ENCODE assay signal across 9 cellular contexts in genomic region chr13:36297600-36298338, GRCh38. TPM values are rescaled to one million over a fixed set of nuclear protein-coding genes. Genes with fewer than 3 reads are reported as not detected.
DNase-seq lines count a peak whose midpoint lies in the region; ATAC-seq, FAIRE-seq and TF ChIP-seq lines count a peak whose summit lies in the region.
"Had no signal": no experiment of that assay in that cellular context is flagged by ENCODE, and none has a peak within 500 bp of the region (broad histone marks: within the 10 kb centered on the region; RNA-seq: fewer than 3 reads in every experiment).

Gene CCDC169 (minus strand): TSS chr13:36297814. CDS start chr13:36297719, 95 bp downstream.

- peak within 1 kb of the TSS; percentile 74 for H3K4me3 Mint-ChIP-seq in activated CD8-positive, alpha-beta memory T cell treated with anti-CD3 and anti-CD28 coated beads, Interleukin-2, amount 10 ng/mL, durations not matched to agents 7 days and 5 days
- peak within 1 kb of the TSS; percentile 83 for H3K4me3 Mint-ChIP-seq in memory B cell

- peak within 1 kb of the TSS; percentile 86 to 89 for H3K4me2 ChIP-seq in H1 (ENCODE audit: insufficient read depth in 1 of 2, low read depth in 2 of 2, low read length in 2 of 2)

- CTCF ChIA-PET in activated CD8-positive, alpha-beta memory T cell treated with anti-CD3 and anti-CD28 coated beads, Interleukin-2, amount 10 ng/mL, durations not matched to agents 7 days and 5 days (lab: Charles Lee), result no interaction called here
- CTCF ChIA-PET in H1 (lab: Charles Lee; ENCODE audit: partially characterized antibody), result interaction anchor here (0.6 to 1.8 kb wide), 7 partner anchors 15 to 439 kb away, joined by 3 to 5 read pairs (median 4); no protein-coding TSS in a partner anchor

- H3K9me3 Mint-ChIP-seq in activated CD8-positive, alpha-beta memory T cell treated with anti-CD3 and anti-CD28 coated beads, Interleukin-2, amount 10 ng/mL, durations not matched to agents 7 days and 5 days (ENCODE audit: low read depth), result no peaks in the 10 kb centered on the region
- H3K9me3 Mint-ChIP-seq in memory B cell, result no peaks in the 10 kb centered on the region

- WGBS in H1 (ENCODE audit: extremely low coverage in 1 of 2, insufficient coverage in 1 of 2, insufficient read length in 1 of 2, insufficient replicate concordance in 2 of 2, low coverage in 1 of 2, low lambda C conversion rate in 2 of 2, missing lambda C conversion rate in 1 of 2), 2 experiments, result 2% methylated on average over 38 of the region's 43 CpGs; no CpG with 5 or more reads in 1 of the 2 experiments

- 0 out of 2 replicates have a peak, but pooled peaks cover 2% of the 10 kb centered on the region for H3K79me1 ChIP-seq in H1 (ENCODE audit: low read depth, low read length)

- no peak for TF ChIP-seq CTCF in H1 (IDR thresholded peaks at IDR 0.05; ENCODE audit: control extremely low read depth in 1 of 3, insufficient read depth in 1 of 3, low read depth in 1 of 3, low read length in 3 of 3)

- peak within 1 kb of the TSS; percentile 93 for H3K27ac ChIP-seq in H1 (ENCODE audit: low read depth, low read length)

- H3K36me3 Mint-ChIP-seq in activated CD8-positive, alpha-beta memory T cell treated with anti-CD3 and anti-CD28 coated beads, Interleukin-2, amount 10 ng/mL, durations not matched to agents 7 days and 5 days, result no peaks in the 10 kb centered on the region
- H3K36me3 Mint-ChIP-seq in memory B cell, result no peaks in the 10 kb centered on the region

- H3K27me3 ChIP-seq in H1 (replicated peaks in 1 of 4; ENCODE audit: control insufficient read depth in 3 of 4, extremely low read depth in 1 of 4, insufficient read depth in 3 of 4, low read length in 3 of 4), result no peaks in the 10 kb centered on the region

- H3K14ac ChIP-seq in H1 (ENCODE audit: insufficient read length), result no peak within 1 kb of the TSS

- peak within 1 kb of the TSS; percentile 82; the same call in 1 of the 2 replicates for H2BK12ac ChIP-seq in H1 (ENCODE audit: low read depth, low read length)

- H3K9ac ChIP-seq in H1 (replicated peaks in 1 of 4; ENCODE audit: extremely low read depth in 1 of 4, low read depth in 3 of 4, low read length in 3 of 4), result peak within 1 kb of the TSS; percentile 72 to 87 (median 76)

- no peak within 1 kb of the TSS for H3K27ac Mint-ChIP-seq in activated CD8-positive, alpha-beta memory T cell treated with anti-CD3 and anti-CD28 coated beads, Interleukin-2, amount 10 ng/mL, durations not matched to agents 7 days and 5 days
- no peak within 1 kb of the TSS for H3K27ac Mint-ChIP-seq in memory B cell

- peak within 1 kb of the TSS; percentile 98 for H2BK5ac ChIP-seq in H1 (ENCODE audit: low read depth, low read length)

- H3K27me3 Mint-ChIP-seq in activated CD8-positive, alpha-beta memory T cell treated with anti-CD3 and anti-CD28 coated beads, Interleukin-2, amount 10 ng/mL, durations not matched to agents 7 days and 5 days, result peaks cover 37% of the 10 kb centered on the region
- H3K27me3 Mint-ChIP-seq in memory B cell, result peaks cover 15% of the 10 kb centered on the region

- H3K79me2 ChIP-seq in H1 (ENCODE audit: control insufficient read depth in 1 of 2, insufficient read depth in 2 of 2, low read length in 2 of 2), result peaks cover 0 to 40% of the 10 kb centered on the region in 2 experiments

- H4K8ac ChIP-seq in H1 (ENCODE audit: extremely low read depth, insufficient read depth, low read length), result peak within 1 kb of the TSS; percentile 93

- peak in 1 of 2 experiments; percentile 44; a peak in 1 of 3 replicates for TF ChIP-seq EP300 in H1 (IDR thresholded peaks at IDR 0.05; ENCODE audit: borderline replicate concordance in 1 of 2, low read depth in 2 of 2, low read length in 2 of 2)

- peaks cover 3% of the 10 kb centered on the region for H3K4me1 Mint-ChIP-seq in activated CD8-positive, alpha-beta memory T cell treated with anti-CD3 and anti-CD28 coated beads, Interleukin-2, amount 10 ng/mL, durations not matched to agents 7 days and 5 days
- no peaks in the 10 kb centered on the region for H3K4me1 Mint-ChIP-seq in memory B cell

- H3K36me3 ChIP-seq in H1 (ENCODE audit: control insufficient read depth in 2 of 4, insufficient read depth in 4 of 4, low read length in 3 of 4), result peaks cover 0 to 26% (median 11%) of the 10 kb centered on the region in 4 experiments; a peak in 6 of 8 replicates

- H3K4me3 ChIP-seq in H1 (ENCODE audit: extremely low read depth in 1 of 4, insufficient read depth in 2 of 4, low read depth in 3 of 4, low read length in 4 of 4), result peak within 1 kb of the TSS; percentile 66 to 82 (median 70)

- H4K20me1 ChIP-seq in H1 (replicated peaks in 1 of 2; ENCODE audit: control insufficient read depth in 1 of 2, insufficient read depth in 2 of 2, low read length in 2 of 2), result peaks cover 0 to 2% of the 10 kb centered on the region in 2 experiments

- ATAC-seq in HG02623 (IDR thresholded peaks at IDR 0.05; ENCODE audit: unreplicated experiment) (peak; percentile 54), memory B cell (ENCODE audit: low read depth) (peak; percentile 89)
- ATAC-seq in activated CD8-positive, alpha-beta memory T cell treated with anti-CD3 and anti-CD28 coated beads, Interleukin-2, amount 10 ng/mL, durations not matched to agents 7 days and 5 days, result peak; percentile 77

- no peak; a peak in 1 of 4 replicates for TF ChIP-seq RAD21 in H1 (IDR thresholded peaks at IDR 0.05 in 1 of 2, conservative IDR thresholded peaks at IDR 0.05 in 1 of 2; ENCODE audit: low read depth in 2 of 2, low read length in 2 of 2)

- peaks cover 0 to 15% (median 12%) of the 10 kb centered on the region in 4 experiments; a peak in 3 of 7 replicates for H3K4me1 ChIP-seq in H1 (replicated peaks in 1 of 4; ENCODE audit: control insufficient read depth in 3 of 4, insufficient read depth in 4 of 4, low read length in 3 of 4)

- H4K5ac ChIP-seq in H1 (ENCODE audit: insufficient read length, low read depth, low read length), result peak within 1 kb of the TSS; percentile 93

- peak within 1 kb of the TSS; percentile 34; the same call in 1 of the 2 replicates for H2AK5ac ChIP-seq in H1 (ENCODE audit: low read depth, low read length)

- H2BK120ac ChIP-seq in H1 (replicated peaks; ENCODE audit: low read depth, low read length), result peak within 1 kb of the TSS; percentile 52

- peak within 1 kb of the TSS; percentile 87 for H4K91ac ChIP-seq in H1 (replicated peaks; ENCODE audit: insufficient read length, low read length)

- peak within 1 kb of the TSS; percentile 94 for H3K18ac ChIP-seq in H1 (ENCODE audit: extremely low read depth, low read length)

- peak; percentile 80 to 96 for TF ChIP-seq POLR2A in H1 (IDR thresholded peaks at IDR 0.05; ENCODE audit: control extremely low read depth in 1 of 2, low read depth in 2 of 2, low read length in 2 of 2)

- H3K56ac ChIP-seq in H1 (replicated peaks; ENCODE audit: insufficient read length, low read depth, low read length), result peak within 1 kb of the TSS; percentile 57

- H2BK15ac ChIP-seq in H1 (ENCODE audit: low read length), result peak within 1 kb of the TSS; percentile 14; the same call in 1 of the 2 replicates

- peaks cover 0 to 3% of the 10 kb centered on the region in 2 experiments; a peak in 1 of 4 replicates for H3K9me3 ChIP-seq in H1 (ENCODE audit: insufficient read depth in 2 of 2, low read depth in 1 of 2, low read length in 1 of 2)

- H2AFZ ChIP-seq in H1 (ENCODE audit: low read length), result 0 out of 2 replicates have a peak within 1 kb of the TSS, but pooled peaks have one; percentile 2

- H3K23ac ChIP-seq in H1 (ENCODE audit: insufficient read length), result no peak within 1 kb of the TSS

- POLR2A ChIA-PET in H1 (lab: Charles Lee; ENCODE audit: partially characterized antibody), result interaction anchor here (1.2 to 4.6 kb wide), 11 partner anchors 10 to 704 kb away, joined by 3 to 31 read pairs (median 9); partner anchors contain the start of genes ALG5 and SPART

- H3K4ac ChIP-seq in H1 (replicated peaks; ENCODE audit: insufficient read length, low read depth, low read length), result peak within 1 kb of the TSS; percentile 24

- H3K23me2 ChIP-seq in H1 (ENCODE audit: low read depth, low read length), result peaks cover 4% of the 10 kb centered on the region; the same call in 1 of the 2 replicates

- DNase-seq in DMS79 treated with DMSO at 0.1 percent for 48 hours (lab: John Stamatoyannopoulos, UW) (peak; percentile 46), NCI-H748 (lab: John Stamatoyannopoulos, UW; ENCODE audit: unreplicated experiment) (peak; percentile 83), H1 (ENCODE audit: low read depth in 1 of 2, low spot score in 2 of 2) (peak; percentile 83 to 94), memory B cell (ENCODE audit: low spot score in 2 of 2) (peak; percentile 25 to 50), RKO (ENCODE audit: low spot score) (no peak)
- DNase-seq in activated CD8-positive, alpha-beta memory T cell treated with anti-CD3 and anti-CD28 coated beads, Interleukin-2, amount 10 ng/mL, durations not matched to agents 7 days and 5 days, result peak; percentile 60
- peak; percentile 12 for DNase-seq in stimulated activated CD8-positive, alpha-beta memory T cell treated with anti-CD3 and anti-CD28 coated beads, Interleukin-12 subunit alpha, Interleukin-12 subunit beta, amount 100 ng/mL, for 1 hour (ENCODE audit: low read depth)

- FAIRE-seq in H1 (lab: Jason Lieb, UNC), result peak; percentile 62

- H2BK20ac ChIP-seq in H1 (ENCODE audit: low read length), result 0 out of 2 replicates have a peak within 1 kb of the TSS, but pooled peaks have one; percentile 16

TF ChIP-seq in H1, 55 proteins besides CTCF, POLR2A, EP300 and RAD21 (continues in another document):
- TF ChIP-seq SP2 (IDR thresholded peaks at IDR 0.05; ENCODE audit: low read length), result no peak
- no peak for TF ChIP-seq POU5F1 (IDR thresholded peaks at IDR 0.05; ENCODE audit: low read depth, low read length)
- TF ChIP-seq TCF12 (IDR thresholded peaks at IDR 0.05; ENCODE audit: low read depth, low read length), result 0 out of 2 replicates have a peak, but pooled peaks have one; percentile 6
- peak; percentile 89 for TF ChIP-seq E2F6 (IDR thresholded peaks at IDR 0.05)

RNA-seq across cellular contexts. Expression of gene CCDC169, which starts in this region (rescaled TPM):
- total RNA-seq in activated CD8-positive, alpha-beta memory T cell treated with anti-CD3 and anti-CD28 coated beads, Interleukin-2, amount 10 ng/mL, durations not matched to agents 7 days and 5 days, result under 1 TPM in 1 of 2 experiments, not detected in 1; 0.45 TPM
- total RNA-seq in H1 (2021; fragmentation: NEBNext Ultra II Directional; extraction: Animal tissue kit (Norgen Biotek cat#: 25700)), result 43.3 and 44.0 TPM in 2 replicates
- 5.3 and 7.2 TPM in 2 replicates for polyA plus RNA-seq in H1 (2011; rRNA removed)
- polyA plus RNA-seq in H1 (2011; cell fraction: cytosol; rRNA removed), result 17.2 TPM
- polyA plus RNA-seq in H1 (2011; cell fraction: nucleus; rRNA removed), result 4.3 TPM
- polyA plus RNA-seq in H1 (2012, experiment 1 of 2), result 12.3 to 24.6 TPM (median 21.2 TPM) in 4 replicates
- polyA plus RNA-seq in H1 (2012, experiment 2 of 2), result 2.0 TPM
- polyA plus RNA-seq in H1 (2013, experiment 1 of 2), result 21.9 TPM
- polyA plus RNA-seq in H1 (2013, experiment 2 of 2), result 18.2 TPM
- 12.6 and 13.0 TPM in 2 replicates for polyA minus RNA-seq in H1 (2011; rRNA and poly(A)+ RNA removed)
- polyA minus RNA-seq in H1 (2011; cell fraction: cytosol; rRNA and poly(A)+ RNA removed), result 11.6 TPM
- 46.0 TPM for polyA minus RNA-seq in H1 (2011; cell fraction: nucleus; rRNA and poly(A)+ RNA removed)
- total RNA-seq: T-helper 1 cell treated with Interleukin-12 subunit alpha and Interleukin-12 subunit beta and Interleukin-4 antibody, amounts not matched to agents 30 ng/mL and 1 ng/mL, for 36 hours had no signal

Comparison
In these comparisons a context has a peak if more than half of its experiments do, and no peak if none do; other contexts are left out.
1. RNA of gene CCDC169 (total RNA-seq): 43.3 to 44.0 TPM in H1; 0.45 TPM in activated CD8-positive, alpha-beta memory T cell treated with anti-CD3 and anti-CD28 coated beads, Interleukin-2, amount 10 ng/mL, durations not matched to agents 7 days and 5 days; every median in the first group is over 10 times any median in the second.
2. Peak in DNase-seq and ATAC-seq in activated CD8-positive, alpha-beta memory T cell treated with anti-CD3 and anti-CD28 coated beads, Interleukin-2, amount 10 ng/mL, durations not matched to agents 7 days and 5 days; RNA of the gene not detected or under 1 TPM.
3. Peak in every context shown above with its lines, with median percentiles within 50 percentile points of each other: ATAC-seq.